Comparison of ENCODE assay signal across 9 cellular contexts in the genomic region with DNA sequence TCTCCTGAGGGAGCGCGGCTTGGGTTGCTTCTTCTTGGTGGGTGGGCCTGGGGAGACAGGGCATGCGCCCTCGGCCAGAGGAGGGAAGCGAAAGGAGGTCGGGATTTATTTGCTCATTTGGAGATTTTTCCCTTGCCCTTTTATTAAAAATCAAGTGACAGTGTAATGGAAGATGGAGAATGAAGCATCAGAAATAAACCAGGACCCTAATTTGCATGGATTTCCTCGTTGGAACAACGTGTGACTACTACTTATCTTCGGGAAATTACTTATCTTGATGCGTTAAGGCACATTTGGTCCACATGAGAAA. TPM values are rescaled to one million over a fixed set of nuclear protein-coding genes. Genes with fewer than 3 reads are reported as not detected.
DNase-seq lines count a peak whose midpoint lies in the region; ATAC-seq and TF ChIP-seq lines count a peak whose summit lies in the region.
"Had no signal": no experiment of that assay in that cellular context is flagged by ENCODE, and none has a peak within 500 bp of the region (broad histone marks: within the 10 kb centered on the region; RNA-seq: fewer than 3 reads in every experiment).

No MANE protein-coding gene starts in this region.

- peaks cover 15% of the 10 kb centered on the region; the same call in 1 of the 2 replicates for H3K36me3 Mint-ChIP-seq in HFFc6 (ENCODE audit: low read depth)

- H3K27me3 ChIP-seq in A673 (replicated peaks; ENCODE audit: insufficient read depth, low read depth, low read length, poor library complexity) = no peaks in the 10 kb centered on the region

- peaks cover 5% of the 10 kb centered on the region for H3K4me1 ChIP-seq in A673 (ENCODE audit: insufficient read depth, low read length, poor library complexity, severe bottlenecking)

- CTCF ChIA-PET in A673 (lab: Charles Lee) = no interaction called here

- H3K4me3 Mint-ChIP-seq in HFFc6 = peak overlapping the region; percentile 99
- H3K4me3 Mint-ChIP-seq in stimulated activated naive CD8-positive, alpha-beta T cell treated with anti-CD3 and anti-CD28 coated beads, Interleukin-15, amount 100 ng/mL, for 72 hours = peak overlapping the region; percentile 87 to 96

- DNase-seq in A673 (ENCODE audit: low spot score) (no peak), HFFc6 (no peak), inferior parietal cortex (ENCODE audit: extremely low spot score) (peak; percentile 64), NCI-H526 treated with DMSO at 0.1 percent for 48 hours (lab: John Stamatoyannopoulos, UW) (no peak), NCI-H2196 (lab: John Stamatoyannopoulos, UW; ENCODE audit: unreplicated experiment) (no peak)
- no peak for DNase-seq in stimulated activated naive CD8-positive, alpha-beta T cell treated with anti-CD3 and anti-CD28 coated beads, Interleukin-15, amount 100 ng/mL, for 72 hours

- peaks cover 2% of the 10 kb centered on the region for H3K27me3 Mint-ChIP-seq in HFFc6 (ENCODE audit: insufficient read depth)
- peaks cover 12% of the 10 kb centered on the region for H3K27me3 Mint-ChIP-seq in stimulated activated naive CD8-positive, alpha-beta T cell treated with anti-CD3 and anti-CD28 coated beads, Interleukin-15, amount 100 ng/mL, for 72 hours

- H3K27ac ChIP-seq in A673 (ENCODE audit: low read depth, low read length, poor library complexity, severe bottlenecking) = peak overlapping the region; percentile 84
- H3K27ac ChIP-seq in angular gyrus (ENCODE audit: low read depth, low read length) = peak overlapping the region; percentile 91

- POLR2A ChIA-PET in A673 (lab: Charles Lee; ENCODE audit: low non-redundant PET) = no interaction called here

- no peak for TF ChIP-seq CTCF in A673 (conservative IDR thresholded peaks at IDR 0.05; ENCODE audit: low read depth, low read length)
- TF ChIP-seq CTCF in HFFc6 (IDR thresholded peaks at IDR 0.05) = no peak

- intact Hi-C loops in A673 (cut with micrococcal nuclease; ENCODE audit: unreplicated experiment) = loop anchor here (10.0 kb wide), 1 partner anchor 317 kb away; no protein-coding TSS in a partner anchor

- H3K4me1 Mint-ChIP-seq in HFFc6 (ENCODE audit: low read depth) = peaks cover 64% of the 10 kb centered on the region
- H3K4me1 Mint-ChIP-seq in stimulated activated naive CD8-positive, alpha-beta T cell treated with anti-CD3 and anti-CD28 coated beads, Interleukin-15, amount 100 ng/mL, for 72 hours = peaks cover 58% of the 10 kb centered on the region

- peak overlapping the region; percentile 73 for H3K4me3 ChIP-seq in A673 (ENCODE audit: low read depth, low read length, poor library complexity, severe bottlenecking)

- no peaks in the 10 kb centered on the region for H3K9me3 ChIP-seq in A673 (ENCODE audit: low read depth, low read length, poor library complexity, severe bottlenecking)

- H3K9me3 Mint-ChIP-seq in HFFc6 = no peaks in the 10 kb centered on the region
- no peaks in the 10 kb centered on the region for H3K9me3 Mint-ChIP-seq in stimulated activated naive CD8-positive, alpha-beta T cell treated with anti-CD3 and anti-CD28 coated beads, Interleukin-15, amount 100 ng/mL, for 72 hours

- ATAC-seq in stimulated activated naive CD8-positive, alpha-beta T cell treated with anti-CD3 and anti-CD28 coated beads, Interleukin-15, amount 100 ng/mL, for 72 hours = no peak
- ATAC-seq in GM19328 (IDR thresholded peaks at IDR 0.05; ENCODE audit: unreplicated experiment) = no peak

- BruUV-seq in A673 (replicated peaks; lab: Mats Ljungman, UMichigan) = TSS peak; percentile 67

- peak overlapping the region; percentile 95 for H3K27ac Mint-ChIP-seq in HFFc6
- H3K27ac Mint-ChIP-seq in stimulated activated naive CD8-positive, alpha-beta T cell treated with anti-CD3 and anti-CD28 coated beads, Interleukin-15, amount 100 ng/mL, for 72 hours = peak overlapping the region in 1 of 2 donors; percentile 94

- H3K36me3 ChIP-seq in A673 (ENCODE audit: insufficient read depth, low read length, poor library complexity, severe bottlenecking) = no peaks in the 10 kb centered on the region

RNA-seq across cellular contexts. Expression of gene CLOCK, which starts 0.7 kb away (rescaled TPM):
- 14.9 TPM in 2 replicates for total RNA-seq in A673 (2021)
- 10 to 100 TPM; 33.8 to 41.6 (median 37.1) TPM for total RNA-seq in HFFc6 (2021; fragmentation: NEBNext Ultra II Directional; extraction: Animal tissue kit (Norgen Biotek cat#: 25700))

RNA-seq across cellular contexts. Expression of gene PDCL2, which starts 44.6 kb away (rescaled TPM):
- total RNA-seq in A673 (2021) = not detected in 2 replicates
- not detected for total RNA-seq in HFFc6 (2021; fragmentation: NEBNext Ultra II Directional; extraction: Animal tissue kit (Norgen Biotek cat#: 25700))
- total RNA-seq: left cardiac atrium had no signal
